ENCODE assay signal across 8 cellular contexts in genomic region chr6:35342258-35343091, GRCh38. TPM values are rescaled to one million over a fixed set of nuclear protein-coding genes. Genes with fewer than 3 reads are reported as not detected.
DNase-seq lines count a peak whose midpoint lies in the region; ATAC-seq and TF ChIP-seq lines count a peak whose summit lies in the region.

PPARD (plus strand) TSS chr6:35342558; CDS start chr6:35411088, 68,530 bp downstream.

- intact Hi-C loops in ovary (cut with DNase I), result loop anchor here (1.0 to 10.0 kb wide), 6 partner anchors 72 to 125 kb away; partner anchors contain the start of gene RPL10A (in 1 of the 4)
- intact Hi-C loops in tibial artery (cut with DNase I; ENCODE audit: low total_unique reads), result loop anchor here (2.0 to 10.0 kb wide), 4 partner anchors 72 to 392 kb away; partner anchors contain the start of genes ARMC12 and RPL10A

- H3K27me3 ChIP-seq in ovary, result no peaks in the 10 kb centered on the region
- peaks cover 0 to 7% of the 10 kb centered on the region in 2 donors for H3K27me3 ChIP-seq in tibial artery

- H3K36me3 Mint-ChIP-seq in activated naive CD4-positive, alpha-beta T cell treated with anti-CD3 and anti-CD28 coated beads, Interleukin-2, amount 50 U/mL, for 72 hours, result peaks cover 11 to 27% of the 10 kb centered on the region in 2 donors
- H3K36me3 Mint-ChIP-seq in glutamatergic neuron (ENCODE audit: unreplicated experiment), result peaks cover 5% of the 10 kb centered on the region

- H3K4me1 Mint-ChIP-seq in glutamatergic neuron (ENCODE audit: low read depth, unreplicated experiment), result peaks cover 24% of the 10 kb centered on the region

- H3K9me3 ChIP-seq in ovary (no peaks in the 10 kb centered on the region), tibial artery (no peaks in the 10 kb centered on the region)

- peak; percentile 19 for TF ChIP-seq POLR2A in GM10847 (IDR thresholded peaks at IDR 0.05; ENCODE audit: extremely low read depth, insufficient read length)
- TF ChIP-seq POLR2A in ovary (IDR thresholded peaks at IDR 0.05), result peak; percentile 86

- peak; percentile 96 for ATAC-seq in HG02610 (IDR thresholded peaks at IDR 0.05; ENCODE audit: unreplicated experiment)
- ATAC-seq in SK-N-SH treated with all-trans-retinoic acid at 6 μM for 48 hours, result peak; percentile 94
- peak; percentile 99 for ATAC-seq in activated naive CD4-positive, alpha-beta T cell treated with anti-CD3 and anti-CD28 coated beads, Interleukin-2, amount 50 U/mL, for 72 hours

- TF ChIP-seq CTCF in glutamatergic neuron (IDR thresholded peaks at IDR 0.05; ENCODE audit: partially characterized antibody, unreplicated experiment) (peak; percentile 90), ovary (IDR thresholded peaks at IDR 0.05) (peak; percentile 97 to 100 (median 99)), tibial artery (IDR thresholded peaks at IDR 0.05) (peak; percentile 99)

- TF ChIP-seq EP300 in ovary (IDR thresholded peaks at IDR 0.05), result no peak

- H3K4me1 ChIP-seq in ovary (ENCODE audit: insufficient read depth) (peaks cover 2% of the 10 kb centered on the region), tibial artery (peaks cover 0 to 43% (median 17%) of the 10 kb centered on the region in 4 donors)

- H3K4me3 Mint-ChIP-seq in glutamatergic neuron (ENCODE audit: unreplicated experiment), result peak within 1 kb of the TSS; percentile 93

- peak within 1 kb of the TSS; percentile 84 to 99 for H3K27ac Mint-ChIP-seq in activated naive CD4-positive, alpha-beta T cell treated with anti-CD3 and anti-CD28 coated beads, Interleukin-2, amount 50 U/mL, for 72 hours
- H3K27ac Mint-ChIP-seq in glutamatergic neuron (ENCODE audit: unreplicated experiment), result peak within 1 kb of the TSS; percentile 52

- H3K27ac ChIP-seq in ovary, result peak within 1 kb of the TSS; percentile 88 to 93
- peak within 1 kb of the TSS; percentile 94 to 95 for H3K27ac ChIP-seq in tibial artery

- DNase-seq in NCI-H1092 (lab: John Stamatoyannopoulos, UW), result peak; percentile 84
- DNase-seq in activated naive CD4-positive, alpha-beta T cell treated with anti-CD3 and anti-CD28 coated beads, Interleukin-2, amount 50 U/mL, for 72 hours (ENCODE audit: low spot score in 2 of 2), result peak; percentile 98 to 100
- peak; percentile 99 for DNase-seq in glutamatergic neuron
- DNase-seq in ovary, result peak; percentile 98 to 99 (median 99)
- peak; percentile 97 to 99 for DNase-seq in tibial artery

- H3K36me3 ChIP-seq in ovary (no peaks in the 10 kb centered on the region), tibial artery (peaks cover 0 to 15% (median under 1%) of the 10 kb centered on the region in 3 donors)

- H3K4me3 ChIP-seq in ovary (peak within 1 kb of the TSS; percentile 67), tibial artery (peak within 1 kb of the TSS; percentile 99)

- H3K27me3 Mint-ChIP-seq in glutamatergic neuron (ENCODE audit: unreplicated experiment), result peaks cover 5% of the 10 kb centered on the region

- H3K9me3 Mint-ChIP-seq in activated naive CD4-positive, alpha-beta T cell treated with anti-CD3 and anti-CD28 coated beads, Interleukin-2, amount 50 U/mL, for 72 hours, result no peaks in the 10 kb centered on the region
- H3K9me3 Mint-ChIP-seq in glutamatergic neuron (ENCODE audit: unreplicated experiment), result peaks cover 9% of the 10 kb centered on the region

- 0% methylated on average over 71 to 77 of the region's 77 CpGs for WGBS in ovary, 3 donors

TF ChIP-seq in SK-N-SH treated with all-trans-retinoic acid at 6 μM for 48 hours, 23 proteins besides CTCF, POLR2A, EP300 and RAD21:
- TF ChIP-seq PATZ1 (CRISPR knock-in tag; IDR thresholded peaks at IDR 0.05; ENCODE audit: borderline replicate concordance), result no peak
- TF ChIP-seq TCF4 (CRISPR knock-in tag; IDR thresholded peaks at IDR 0.05; ENCODE audit: borderline replicate concordance), result no peak
- TF ChIP-seq ZFP30 (CRISPR knock-in tag; IDR thresholded peaks at IDR 0.05), result no peak
- no peak for TF ChIP-seq ESRRG (CRISPR knock-in tag; IDR thresholded peaks at IDR 0.05)

RNA-seq across cellular contexts. Expression of gene PPARD, which starts in this region (rescaled TPM):
- total RNA-seq in activated naive CD4-positive, alpha-beta T cell treated with anti-CD3 and anti-CD28 coated beads, Interleukin-2, amount 50 U/mL, for 72 hours, result 10 to 100 TPM; 23.2 to 25.1 TPM
- total RNA-seq in glutamatergic neuron (ENCODE audit: unreplicated experiment) (37.5 TPM), ovary (10 to 100 TPM in 6 of 7 donors, 1 to 10 TPM in 1; 7.9 to 55.9 (median 25.9) TPM)
- polyA plus RNA-seq in ovary, result 10 to 100 TPM in 1 of 2 donors, 1 to 10 TPM in 1; 8.2 to 22.3 TPM

Comparison
In these comparisons a context has a peak if more than half of its experiments do, and no peak if none do; other contexts are left out.
1. Peak in every context shown above with its lines: DNase-seq, ATAC-seq, H3K4me3 ChIP-seq and H3K27ac ChIP-seq.